In the genomic region with DNA sequence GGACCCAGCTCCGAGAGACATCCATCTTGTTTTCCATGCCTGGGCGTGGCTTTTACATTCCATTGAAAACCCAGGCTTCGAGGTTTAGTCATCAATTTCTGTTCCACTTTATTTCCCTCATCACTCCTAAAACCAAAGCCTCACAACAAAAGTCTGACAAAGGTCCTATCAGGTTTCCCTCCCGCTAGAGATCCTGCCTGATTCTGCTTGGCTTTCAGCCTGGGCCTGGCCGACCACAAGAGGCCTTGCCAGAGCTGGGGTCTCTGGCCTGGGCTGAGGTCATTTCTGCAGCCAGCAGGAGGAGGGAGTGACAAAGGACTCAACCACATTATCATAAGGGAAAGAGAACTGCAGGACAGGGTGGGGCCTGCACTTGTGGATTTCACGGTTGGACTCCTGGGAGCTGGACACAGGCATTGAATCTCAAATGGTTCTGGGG, we compare ENCODE assay signal across 1 cellular context.
TF ChIP-seq lines count a peak whose summit lies in the region.

No MANE protein-coding gene starts in this region.

TF ChIP-seq in IMR-90, 13 proteins besides CTCF, POLR2A, EP300 and RAD21:
- TF ChIP-seq MAFK (IDR thresholded peaks at IDR 0.05; ENCODE audit: low read depth, low read length) (no peak), BHLHE40 (IDR thresholded peaks at IDR 0.05; ENCODE audit: low read depth, low read length) (no peak)
